In genomic region chr1:40862008-40862863, GRCh38 we compare ENCODE assay signal across 1 cellular context.
TF ChIP-seq lines count a peak whose summit lies in the region.

Gene CITED4 (minus strand): TSS chr1:40862363. CDS start chr1:40862127, 236 bp downstream.

TF ChIP-seq in HepG2, 621 proteins besides CTCF, POLR2A, EP300 and RAD21 (continued from another document and continues in another):
- TF ChIP-seq DNMT1 (CRISPR knock-in tag; IDR thresholded peaks at IDR 0.05) (0 out of 2 replicates have a peak, but pooled peaks have one; percentile 36), HNF1B (CRISPR knock-in tag; IDR thresholded peaks at IDR 0.05) (peak; percentile 57; the same call in 1 of the 2 replicates), NRL (CRISPR knock-in tag; IDR thresholded peaks at IDR 0.05; ENCODE audit: borderline replicate concordance) (no peak), UBTF (CRISPR knock-in tag; IDR thresholded peaks at IDR 0.05) (peak; percentile 76), ZMYM3 (CRISPR knock-in tag; IDR thresholded peaks at IDR 0.05) (peak; percentile 51), MEIS1 (CRISPR knock-in tag; IDR thresholded peaks at IDR 0.05; ENCODE audit: borderline replicate concordance) (no peak; the same call in 1 of the 2 replicates), KLF11 (CRISPR knock-in tag; IDR thresholded peaks at IDR 0.05) (no peak; the same call in 1 of the 2 replicates), GATA4 (IDR thresholded peaks at IDR 0.05; ENCODE audit: borderline replicate concordance, low read depth) (peak; percentile 34; the same call in 1 of the 2 replicates), ARID4A (CRISPR knock-in tag; IDR thresholded peaks at IDR 0.05; ENCODE audit: borderline replicate concordance) (no peak; the same call in 1 of the 2 replicates), PPARG (CRISPR knock-in tag; conservative IDR thresholded peaks at IDR 0.05) (no peak), FOXP1 (IDR thresholded peaks at IDR 0.05) (no peak), FOXP1 (CRISPR knock-in tag; IDR thresholded peaks at IDR 0.05) (no peak), CHD4 (IDR thresholded peaks at IDR 0.05; ENCODE audit: borderline replicate concordance, low read length) (no peak), TOPORS (CRISPR knock-in tag; IDR thresholded peaks at IDR 0.05) (peak; percentile 64; the same call in 1 of the 2 replicates), ZNF276 (CRISPR knock-in tag; IDR thresholded peaks at IDR 0.05; ENCODE audit: low read depth) (no peak), ZNF775 (CRISPR knock-in tag; IDR thresholded peaks at IDR 0.05; ENCODE audit: borderline replicate concordance) (no peak), NR2F6 (IDR thresholded peaks at IDR 0.05) (no peak), NR2F6 (CRISPR knock-in tag; IDR thresholded peaks at IDR 0.05) (0 out of 2 replicates have a peak, but pooled peaks have one; percentile 6), HNRNPUL1 (IDR thresholded peaks at IDR 0.05; ENCODE audit: low read depth, low read length) (no peak), SAP130 (CRISPR knock-in tag; IDR thresholded peaks at IDR 0.05; ENCODE audit: low read depth) (peak; percentile 80), SMAD1 (CRISPR knock-in tag; IDR thresholded peaks at IDR 0.05; ENCODE audit: borderline replicate concordance, low read depth) (peak; percentile 34; the same call in 1 of the 2 replicates), MBNL3 (CRISPR knock-in tag; conservative IDR thresholded peaks at IDR 0.05) (no peak), FOXO1 (CRISPR knock-in tag; IDR thresholded peaks at IDR 0.05) (no peak; the same call in 1 of the 2 replicates), ZHX2 (IDR thresholded peaks at IDR 0.05; ENCODE audit: low read depth) (no peak), ZHX2 (CRISPR knock-in tag; IDR thresholded peaks at IDR 0.05; ENCODE audit: borderline replicate concordance) (no peak), ZNF362 (CRISPR knock-in tag; IDR thresholded peaks at IDR 0.05; ENCODE audit: borderline replicate concordance) (0 out of 2 replicates have a peak, but pooled peaks have one; percentile 8), ZNF652 (CRISPR knock-in tag; IDR thresholded peaks at IDR 0.05; ENCODE audit: borderline replicate concordance, low read depth) (no peak), ZNF776 (CRISPR knock-in tag; IDR thresholded peaks at IDR 0.05) (no peak), MYC (CRISPR knock-in tag; IDR thresholded peaks at IDR 0.05; ENCODE audit: borderline replicate concordance) (peak; percentile 12; the same call in 1 of the 2 replicates), MIER3 (CRISPR knock-in tag; IDR thresholded peaks at IDR 0.05; ENCODE audit: borderline replicate concordance) (no peak), MTA3 (CRISPR knock-in tag; IDR thresholded peaks at IDR 0.05) (no peak), ZXDC (CRISPR knock-in tag; IDR thresholded peaks at IDR 0.05) (no peak), FOXJ3 (CRISPR knock-in tag; IDR thresholded peaks at IDR 0.05; ENCODE audit: borderline replicate concordance) (no peak), ZNF446 (CRISPR knock-in tag; IDR thresholded peaks at IDR 0.05) (0 out of 2 replicates have a peak, but pooled peaks have one; percentile 18), ZSCAN31 (CRISPR knock-in tag; IDR thresholded peaks at IDR 0.05; ENCODE audit: low read depth) (0 out of 2 replicates have a peak, but pooled peaks have one; percentile 33), LRRFIP1 (CRISPR knock-in tag; conservative IDR thresholded peaks at IDR 0.05) (no peak)
